11 cellular contexts compared by ENCODE assay signal in genomic region chr10:123139521-123140163, GRCh38. TPM values are rescaled to one million over a fixed set of nuclear protein-coding genes. Genes with fewer than 3 reads are reported as not detected.
DNase-seq lines count a peak whose midpoint lies in the region; ATAC-seq and TF ChIP-seq lines count a peak whose summit lies in the region.
"Had no signal": no experiment of that assay in that cellular context is flagged by ENCODE, and none has a peak within 500 bp of the region (broad histone marks: within the 10 kb centered on the region; RNA-seq: fewer than 3 reads in every experiment).

No MANE protein-coding gene starts in this region.

- H3K27ac Mint-ChIP-seq in CD4-positive, alpha-beta T cell: no peak overlapping the region
- H3K27ac Mint-ChIP-seq in activated naive CD4-positive, alpha-beta T cell treated with anti-CD3 and anti-CD28 coated beads, Interleukin-2, amount 50 U/mL, for 24 hours: no peak overlapping the region
- H3K27ac Mint-ChIP-seq in mesothelial cell of epicardium: no peak overlapping the region

- no peaks in the 10 kb centered on the region for H3K36me3 ChIP-seq in HUES48 (ENCODE audit: control insufficient read depth, insufficient read depth, low read length)

- POLR2A ChIA-PET in CD4-positive, alpha-beta T cell (lab: Charles Lee): interaction anchor here (2.0 to 4.0 kb wide), 2 partner anchors 11 to 15 kb away, joined by 9 to 23 read pairs; partner anchors contain the start of gene BUB3

- H3K4me3 Mint-ChIP-seq in CD4-positive, alpha-beta T cell: peak overlapping the region; percentile 21
- H3K4me3 Mint-ChIP-seq in activated naive CD4-positive, alpha-beta T cell treated with anti-CD3 and anti-CD28 coated beads, Interleukin-2, amount 50 U/mL, for 24 hours: peak overlapping the region; percentile 8
- peak overlapping the region; percentile 17 for H3K4me3 Mint-ChIP-seq in mesothelial cell of epicardium

- H3K9me3 ChIP-seq in CD4-positive, alpha-beta T cell (ENCODE audit: control insufficient read depth, low read length): no peaks in the 10 kb centered on the region
- H3K9me3 ChIP-seq in HUES48 (ENCODE audit: control insufficient read depth, insufficient read depth, low read length): no peaks in the 10 kb centered on the region

- H3K27me3 Mint-ChIP-seq in CD4-positive, alpha-beta T cell: peaks cover 90% of the 10 kb centered on the region
- H3K27me3 Mint-ChIP-seq in activated naive CD4-positive, alpha-beta T cell treated with anti-CD3 and anti-CD28 coated beads, Interleukin-2, amount 50 U/mL, for 24 hours: peaks cover 56% of the 10 kb centered on the region
- peaks cover 94% of the 10 kb centered on the region for H3K27me3 Mint-ChIP-seq in mesothelial cell of epicardium (ENCODE audit: low read depth)

- no peak overlapping the region for H3K27ac ChIP-seq in CD4-positive, alpha-beta T cell (ENCODE audit: low read depth, low read length)
- H3K27ac ChIP-seq in HUES48 (ENCODE audit: low read depth, low read length): no peak overlapping the region
- H3K27ac ChIP-seq: skin epidermis had no signal

- peaks cover 18% of the 10 kb centered on the region; the same call in 1 of the 2 replicates for H3K4me1 ChIP-seq in HUES48 (ENCODE audit: control insufficient read depth, insufficient read depth, low read length)

- CTCF ChIA-PET in CD4-positive, alpha-beta T cell (lab: Charles Lee): interaction anchor here (1.3 kb wide), 1 partner anchor 21 kb away, joined by 3 read pairs; no protein-coding TSS in a partner anchor

- H3K36me3 Mint-ChIP-seq in CD4-positive, alpha-beta T cell (ENCODE audit: low read depth): no peaks in the 10 kb centered on the region
- no peaks in the 10 kb centered on the region for H3K36me3 Mint-ChIP-seq in activated naive CD4-positive, alpha-beta T cell treated with anti-CD3 and anti-CD28 coated beads, Interleukin-2, amount 50 U/mL, for 24 hours
- no peaks in the 10 kb centered on the region for H3K36me3 Mint-ChIP-seq in mesothelial cell of epicardium

- H3K4me1 Mint-ChIP-seq in CD4-positive, alpha-beta T cell (ENCODE audit: low read depth): peaks cover 65% of the 10 kb centered on the region
- peaks cover 46% of the 10 kb centered on the region for H3K4me1 Mint-ChIP-seq in activated naive CD4-positive, alpha-beta T cell treated with anti-CD3 and anti-CD28 coated beads, Interleukin-2, amount 50 U/mL, for 24 hours
- H3K4me1 Mint-ChIP-seq in mesothelial cell of epicardium: peaks cover 14% of the 10 kb centered on the region

- H3K9ac ChIP-seq in HUES48 (ENCODE audit: low read depth, low read length): no peak overlapping the region

- peaks cover 97% of the 10 kb centered on the region for H3K27me3 ChIP-seq in CD4-positive, alpha-beta T cell (ENCODE audit: control insufficient read depth, insufficient read depth, low read length)
- H3K27me3 ChIP-seq in HUES48 (ENCODE audit: control insufficient read depth, insufficient read depth, low read length): peaks cover 100% of the 10 kb centered on the region

- no peak for TF ChIP-seq CTCF in CD4-positive, alpha-beta T cell (IDR thresholded peaks at IDR 0.05)
- TF ChIP-seq CTCF in mesothelial cell of epicardium (IDR thresholded peaks at IDR 0.05; ENCODE audit: unreplicated experiment): no peak

- DNase-seq in CD4-positive, alpha-beta T cell: no peak
- DNase-seq in mesothelial cell of epicardium (ENCODE audit: low spot score in 2 of 2, unreplicated experiment in 2 of 2) (no peak), NOMO-1 treated with dmso at 0.1 percent for 144 hours (lab: John Stamatoyannopoulos, UW; ENCODE audit: unreplicated experiment) (no peak), DMS 273 treated with DMSO at 0.1 percent for 48 hours (lab: John Stamatoyannopoulos, UW) (no peak)
- DNase-seq: NCI-H187 had no signal

- peak overlapping the region; percentile 18; the same call in 1 of the 2 replicates for H3K4me3 ChIP-seq in HUES48 (ENCODE audit: low read depth, low read length)
- H3K4me3 ChIP-seq: skin epidermis had no signal

- H3K9me3 Mint-ChIP-seq in CD4-positive, alpha-beta T cell: no peaks in the 10 kb centered on the region
- H3K9me3 Mint-ChIP-seq in activated naive CD4-positive, alpha-beta T cell treated with anti-CD3 and anti-CD28 coated beads, Interleukin-2, amount 50 U/mL, for 24 hours: no peaks in the 10 kb centered on the region
- H3K9me3 Mint-ChIP-seq in mesothelial cell of epicardium: no peaks in the 10 kb centered on the region

- intact Hi-C loops in CD4-positive, alpha-beta T cell (cut with DNase I, micrococcal nuclease): loop anchor here (2.0 to 5.0 kb wide), 2 partner anchors 241 to 767 kb away; partner anchors contain the start of gene PLEKHA1 (in 1 of the 2)

- no peak for ATAC-seq in CD4-positive, alpha-beta T cell (ENCODE audit: poor library complexity)
- ATAC-seq in GM21515 (IDR thresholded peaks at IDR 0.05; ENCODE audit: unreplicated experiment) (no peak), GM19467 (IDR thresholded peaks at IDR 0.05; ENCODE audit: unreplicated experiment) (no peak)

RNA-seq across cellular contexts. Expression of gene HMX3, which starts 3.9 kb away (rescaled TPM):
- under 1 TPM in 1 of 2 experiments, not detected in 1; 0.34 TPM for total RNA-seq in CD4-positive, alpha-beta T cell
- not detected in 3 replicates for total RNA-seq in mesothelial cell of epicardium

RNA-seq across cellular contexts. Expression of gene HMX2, which starts 8.3 kb away (rescaled TPM):
- total RNA-seq in CD4-positive, alpha-beta T cell: not detected
- total RNA-seq in mesothelial cell of epicardium: not detected in 3 replicates
- total RNA-seq: activated CD8-positive, alpha-beta memory T cell treated with anti-CD3 and anti-CD28 coated beads for 36 hours had no signal

RNA-seq across cellular contexts. Expression of gene BUB3, which starts 14.6 kb away (rescaled TPM):
- 100 to 1,000 TPM; 167 to 178 TPM for total RNA-seq in CD4-positive, alpha-beta T cell
- 70.0 to 71.5 TPM (median 71.1 TPM) in 3 replicates for total RNA-seq in mesothelial cell of epicardium
